In the genomic region with DNA sequence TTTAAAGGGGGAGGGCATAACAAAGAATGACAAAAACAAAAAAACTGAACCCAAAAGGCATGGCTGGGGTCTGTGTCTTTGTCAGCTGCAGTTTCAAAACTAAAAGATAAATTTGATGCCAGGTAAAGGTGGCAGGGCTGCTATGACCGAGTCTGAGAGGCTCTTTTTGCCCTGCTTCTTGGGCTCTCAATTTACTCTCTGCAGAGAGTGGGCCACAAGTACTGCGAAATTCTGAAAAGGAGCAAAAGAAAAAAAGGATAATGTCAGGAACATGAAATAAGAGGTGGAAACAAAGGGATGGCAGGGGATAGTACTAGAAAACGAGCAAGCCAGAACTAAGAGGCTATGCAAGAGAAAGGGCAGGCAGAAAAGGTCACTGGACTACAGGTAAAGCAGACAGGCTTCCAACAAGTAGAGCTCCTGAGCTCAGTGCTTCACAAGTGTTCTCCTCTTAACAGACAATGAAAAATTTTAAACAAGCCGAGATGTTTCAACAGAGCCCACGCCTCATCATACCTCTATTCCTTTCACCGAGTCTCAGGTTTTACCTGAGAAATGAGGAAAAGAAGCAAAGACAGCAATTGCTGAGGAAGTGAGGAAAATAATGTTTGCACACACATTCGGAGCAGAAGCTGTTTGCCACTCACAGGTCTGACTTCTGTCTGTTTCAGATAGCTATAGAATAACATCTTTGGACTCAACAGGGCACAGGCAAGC, we compare ENCODE assay signal across 8 cellular contexts. TPM values are rescaled to one million over a fixed set of nuclear protein-coding genes. Genes with fewer than 3 reads are reported as not detected.
A peak's percentile ranks its signal among the peaks of the same experiment; 100 is the strongest.
DNase-seq lines count a peak whose midpoint lies in the region; ATAC-seq and TF ChIP-seq lines count a peak whose summit lies in the region.

No MANE protein-coding gene starts in this region.

- no peak for TF ChIP-seq CTCF in body of pancreas (IDR thresholded peaks at IDR 0.05)

- WGBS in body of pancreas, 2 donors, result 21 to 23% methylated on average over 7 of the region's 7 CpGs

- ATAC-seq in body of pancreas (no peak), memory B cell (ENCODE audit: low read depth) (no peak), GM21576 (IDR thresholded peaks at IDR 0.05; ENCODE audit: unreplicated experiment) (no peak), GM21526 (IDR thresholded peaks at IDR 0.05; ENCODE audit: low FRiP score, unreplicated experiment) (no peak), HG02798 (IDR thresholded peaks at IDR 0.05; ENCODE audit: poor library complexity, unreplicated experiment) (no peak)

- H3K27me3 ChIP-seq in CD4-positive, alpha-beta memory T cell (ENCODE audit: insufficient read depth, low read length), result no peaks in the 10 kb centered on the region
- no peaks in the 10 kb centered on the region for H3K27me3 ChIP-seq in body of pancreas

- peaks cover 19% of the 10 kb centered on the region for H3K4me1 ChIP-seq in CD4-positive, alpha-beta memory T cell (ENCODE audit: insufficient read depth, low read length)
- H3K4me1 ChIP-seq in body of pancreas, result peaks cover 76% of the 10 kb centered on the region

- H3K4me3 Mint-ChIP-seq in CD4-positive, alpha-beta memory T cell, result peak overlapping the region; percentile 49 to 87 (median 80)
- peak overlapping the region; percentile 71 for H3K4me3 Mint-ChIP-seq in memory B cell

- H3K9me3 ChIP-seq in CD4-positive, alpha-beta memory T cell (ENCODE audit: control insufficient read depth in 1 of 2, low read length in 2 of 2), result no peaks in the 10 kb centered on the region
- no peaks in the 10 kb centered on the region for H3K9me3 ChIP-seq in body of pancreas

- no peaks in the 10 kb centered on the region for H3K27me3 Mint-ChIP-seq in CD4-positive, alpha-beta memory T cell
- H3K27me3 Mint-ChIP-seq in memory B cell, result no peaks in the 10 kb centered on the region

- no peaks in the 10 kb centered on the region for H3K36me3 ChIP-seq in CD4-positive, alpha-beta memory T cell (ENCODE audit: insufficient read depth, low read length)
- no peaks in the 10 kb centered on the region for H3K36me3 ChIP-seq in body of pancreas (replicated peaks in 1 of 2; ENCODE audit: insufficient read depth in 1 of 2, low read depth in 2 of 2)

- no peaks in the 10 kb centered on the region for H3K9me3 Mint-ChIP-seq in CD4-positive, alpha-beta memory T cell
- H3K9me3 Mint-ChIP-seq in memory B cell, result no peaks in the 10 kb centered on the region

- peak overlapping the region; percentile 42 to 58 for H3K4me3 ChIP-seq in CD4-positive, alpha-beta memory T cell (ENCODE audit: low read length in 2 of 2)
- peak overlapping the region; percentile 70 for H3K4me3 ChIP-seq in Jurkat, Clone E6-1 (ENCODE audit: low read length)
- H3K4me3 ChIP-seq in body of pancreas, result no peak overlapping the region

- H3K36me3 Mint-ChIP-seq in CD4-positive, alpha-beta memory T cell, result peaks cover 0 to 3% of the 10 kb centered on the region in 2 donors
- no peaks in the 10 kb centered on the region for H3K36me3 Mint-ChIP-seq in memory B cell

- peak overlapping the region; percentile 76 for H3K27ac ChIP-seq in CD4-positive, alpha-beta memory T cell (ENCODE audit: low read depth, low read length)
- peak overlapping the region; percentile 87 to 97 (median 95) for H3K27ac ChIP-seq in body of pancreas

- DNase-seq in CD4-positive, alpha-beta memory T cell, result no peak
- DNase-seq in Jurkat, Clone E6-1 (ENCODE audit: low read depth, low spot score), result no peak
- DNase-seq in body of pancreas, result no peak
- DNase-seq in memory B cell (ENCODE audit: low spot score in 2 of 2), result no peak
- no peak for DNase-seq in NCI-H2107 (lab: John Stamatoyannopoulos, UW)

- CTCF ChIA-PET in CD4-positive, alpha-beta memory T cell (lab: Charles Lee; ENCODE audit: partially characterized antibody), result interaction anchor here (1.0 to 1.2 kb wide), 2 partner anchors 10 to 43 kb away, joined by 5 to 6 read pairs; a partner anchor contains a TSS

- POLR2A ChIA-PET in CD4-positive, alpha-beta memory T cell (lab: Charles Lee; ENCODE audit: partially characterized antibody), result interaction anchor here (1.1 kb wide), 1 partner anchor 10 kb away, joined by 3 read pairs; no protein-coding TSS in a partner anchor

- peak overlapping the region; percentile 60 to 97 (median 89) for H3K27ac Mint-ChIP-seq in CD4-positive, alpha-beta memory T cell
- peak overlapping the region; percentile 99 for H3K27ac Mint-ChIP-seq in memory B cell

- no peak for TF ChIP-seq POLR2A in body of pancreas (IDR thresholded peaks at IDR 0.05)

- intact Hi-C loops in CD4-positive, alpha-beta memory T cell (cut with micrococcal nuclease), result loop anchor here (5.0 kb wide), 1 partner anchor 140 kb away; no protein-coding TSS in a partner anchor
- intact Hi-C loops in body of pancreas (cut with DNase I), result no loop called here

- H3K4me1 Mint-ChIP-seq in CD4-positive, alpha-beta memory T cell, result peaks cover 18 to 43% (median 30%) of the 10 kb centered on the region in 4 donors
- H3K4me1 Mint-ChIP-seq in memory B cell, result peaks cover 11% of the 10 kb centered on the region

RNA-seq across cellular contexts. Expression of a gene that starts 7.3 kb away (rescaled TPM):
- total RNA-seq in CD4-positive, alpha-beta memory T cell, result 1 to 10 TPM; 2.2 to 2.4 TPM
- under 1 TPM; 0.02 to 0.03 TPM for polyA plus RNA-seq in CD4-positive, alpha-beta memory T cell
- polyA plus RNA-seq in Jurkat, Clone E6-1 (2012; ENCODE audit: insufficient read depth, insufficient read length), result 6.7 TPM
- 1 to 10 TPM; 8.2 to 9.6 TPM for total RNA-seq in body of pancreas

RNA-seq across cellular contexts. Expression of a gene that starts 43.5 kb away (rescaled TPM):
- 10 to 100 TPM; 54.6 to 66.0 TPM for total RNA-seq in CD4-positive, alpha-beta memory T cell
- polyA plus RNA-seq in CD4-positive, alpha-beta memory T cell, result 10 to 100 TPM; 15.6 to 26.8 TPM
- polyA plus RNA-seq in Jurkat, Clone E6-1 (2012; ENCODE audit: insufficient read depth, insufficient read length), result 24.1 TPM
- 1 to 10 TPM; 7.9 to 9.9 TPM for total RNA-seq in body of pancreas

Comparison
In these comparisons a context has a peak if more than half of its experiments do, and no peak if none do; other contexts are left out.
1. H3K4me3 ChIP-seq: peak in CD4-positive, alpha-beta memory T cell (2 of 2) and Jurkat, Clone E6-1 (single experiment); none in body of pancreas (0 of 2).
2. RNA of a gene that starts 43.5 kb away (total RNA-seq): 54.6 to 66.0 TPM in CD4-positive, alpha-beta memory T cell; 7.9 to 9.9 TPM in body of pancreas; every median in the first group is over 4 times any median in the second.